Comparison of ENCODE assay signal across 7 cellular contexts in genomic region chr10:100827819-100828743, GRCh38.
DNase-seq lines count a peak whose midpoint lies in the region; ATAC-seq and TF ChIP-seq lines count a peak whose summit lies in the region.

No MANE protein-coding gene starts in this region.

- H3K36me3 ChIP-seq in stomach smooth muscle (ENCODE audit: control insufficient read depth in 2 of 2, insufficient read depth in 2 of 2, low read length in 2 of 2), result no peaks in the 10 kb centered on the region

- no peaks in the 10 kb centered on the region for H3K36me3 Mint-ChIP-seq in activated naive CD8-positive, alpha-beta T cell treated with anti-CD3 and anti-CD28 coated beads, Interleukin-2, amount 50 U/mL, for 24 hours (ENCODE audit: low read depth)
- no peaks in the 10 kb centered on the region for H3K36me3 Mint-ChIP-seq in immature natural killer cell

- peaks cover 81% of the 10 kb centered on the region for H3K27me3 Mint-ChIP-seq in activated naive CD8-positive, alpha-beta T cell treated with anti-CD3 and anti-CD28 coated beads, Interleukin-2, amount 50 U/mL, for 24 hours
- H3K27me3 Mint-ChIP-seq in immature natural killer cell (ENCODE audit: low read depth in 3 of 3), result peaks cover 29 to 53% (median 39%) of the 10 kb centered on the region in 3 donors

- peaks cover 35% of the 10 kb centered on the region for H3K4me1 ChIP-seq in stomach smooth muscle (ENCODE audit: control insufficient read depth, insufficient read depth, low read length)

- H3K4me1 Mint-ChIP-seq in activated naive CD8-positive, alpha-beta T cell treated with anti-CD3 and anti-CD28 coated beads, Interleukin-2, amount 50 U/mL, for 24 hours, result peaks cover 24% of the 10 kb centered on the region
- H3K4me1 Mint-ChIP-seq in immature natural killer cell, result peaks cover 31 to 35% of the 10 kb centered on the region in 2 donors

- H3K27me3 ChIP-seq in stomach smooth muscle (ENCODE audit: control insufficient read depth in 1 of 2, insufficient read depth in 2 of 2, low read length in 2 of 2), result peaks cover 73 to 84% of the 10 kb centered on the region in 2 donors

- H3K9me3 ChIP-seq in stomach smooth muscle (ENCODE audit: control insufficient read depth in 2 of 2, low read length in 2 of 2), result no peaks in the 10 kb centered on the region

- no peak overlapping the region for H3K9ac ChIP-seq in stomach smooth muscle (ENCODE audit: low read length in 2 of 2)

- H3K9me3 Mint-ChIP-seq in activated naive CD8-positive, alpha-beta T cell treated with anti-CD3 and anti-CD28 coated beads, Interleukin-2, amount 50 U/mL, for 24 hours, result no peaks in the 10 kb centered on the region
- H3K9me3 Mint-ChIP-seq in immature natural killer cell, result no peaks in the 10 kb centered on the region

- H3K27ac Mint-ChIP-seq in activated naive CD8-positive, alpha-beta T cell treated with anti-CD3 and anti-CD28 coated beads, Interleukin-2, amount 50 U/mL, for 24 hours, result no peak overlapping the region
- peak overlapping the region in 2 of 6 donors; percentile 19 to 44 for H3K27ac Mint-ChIP-seq in immature natural killer cell

- no peak overlapping the region for H3K27ac ChIP-seq in stomach smooth muscle (ENCODE audit: low read length)

- TF ChIP-seq CTCF in GM12872 (IDR thresholded peaks at IDR 0.05; ENCODE audit: insufficient read depth, low read depth, low read length), result 0 out of 3 replicates have a peak, but pooled peaks have one; percentile 17

- peak; percentile 40 for DNase-seq in NCI-H146 (lab: John Stamatoyannopoulos, UW)
- DNase-seq in activated naive CD8-positive, alpha-beta T cell treated with anti-CD3 and anti-CD28 coated beads, Interleukin-2, amount 50 U/mL, for 24 hours, result peak; percentile 49
- peak; percentile 17 to 35 (median 30) for DNase-seq in immature natural killer cell
- no peak for DNase-seq in GM19240 (ENCODE audit: insufficient read length, low spot score)

- peak overlapping the region; percentile 75 for H3K4me3 Mint-ChIP-seq in activated naive CD8-positive, alpha-beta T cell treated with anti-CD3 and anti-CD28 coated beads, Interleukin-2, amount 50 U/mL, for 24 hours
- H3K4me3 Mint-ChIP-seq in immature natural killer cell, result peak overlapping the region; percentile 82 to 88 (median 86)

- peak; percentile 15 for ATAC-seq in activated naive CD8-positive, alpha-beta T cell treated with anti-CD3 and anti-CD28 coated beads, Interleukin-2, amount 50 U/mL, for 24 hours
- ATAC-seq in GM21447 (IDR thresholded peaks at IDR 0.05; ENCODE audit: unreplicated experiment), result no peak

- H3K4me3 ChIP-seq in stomach smooth muscle (ENCODE audit: low read length in 2 of 2), result peak overlapping the region; percentile 49 to 67
